In genomic region chr17:39831588-39831987, GRCh38 we compare ENCODE assay signal across 29 cellular contexts. TPM values are rescaled to one million over a fixed set of nuclear protein-coding genes. Genes with fewer than 3 reads are reported as not detected.
"Had no signal": no experiment of that assay in that cellular context is flagged by ENCODE, and none has a peak within 500 bp of the region (broad histone marks: within the 10 kb centered on the region; RNA-seq: fewer than 3 reads in every experiment).

No MANE protein-coding gene starts in this region.

- ATAC-seq: heart right ventricle; left lung; lower lobe of right lung; pancreas; stimulated activated memory B cell treated with anti-CD40 and anti-IgM and Interleukin-4, amounts not matched to agents 10 μg/mL and 1 μg/mL and 100 μg/mL, for 72 hours had no signal

- H3K4me3 Mint-ChIP-seq: central memory CD8-positive, alpha-beta T cell; nephron; stimulated activated memory B cell treated with anti-CD40 and anti-IgM and Interleukin-4, amounts not matched to agents 10 μg/mL and 1 μg/mL and 100 μg/mL, for 72 hours had no signal

- H3K27ac Mint-ChIP-seq: nephron; stimulated activated memory B cell treated with anti-CD40 and anti-IgM and Interleukin-4, amounts not matched to agents 10 μg/mL and 1 μg/mL and 100 μg/mL, for 72 hours had no signal

- H3K4me1 Mint-ChIP-seq: nephron had no signal

- DNase-seq: activated CD4-positive, alpha-beta T cell treated with anti-CD3 and anti-CD28 coated beads for 1 hour; activated CD8-positive, alpha-beta memory T cell treated with anti-CD3 and anti-CD28 coated beads for 24 hours; activated effector memory CD4-positive, alpha-beta T cell treated with Interleukin-2 at 50 U/mL for 16 hours; activated naive CD4-positive, alpha-beta T cell treated with anti-CD3 and anti-CD28 coated beads, Interleukin-2, amount 50 U/mL, for 16 hours; anterior cingulate cortex; dermis blood vessel endothelial cell; effector CD4-positive, alpha-beta T cell; esophagus squamous epithelium; foreskin melanocyte; heart right ventricle; left lung; lower lobe of right lung; mesendoderm; pancreas; retina; sigmoid colon; small intestine; stimulated activated CD4-positive, alpha-beta T cell treated with anti-CD3 and anti-CD28 coated beads, Interleukin-4, amount 100 ng/mL, for 24 hours; SW 1271; T-helper 2 cell had no signal

- H3K27me3 Mint-ChIP-seq: central memory CD8-positive, alpha-beta T cell; stimulated activated memory B cell treated with anti-CD40 and anti-IgM and Interleukin-4, amounts not matched to agents 10 μg/mL and 1 μg/mL and 100 μg/mL, for 72 hours had no signal

- H3K9me3 Mint-ChIP-seq: central memory CD8-positive, alpha-beta T cell had no signal

RNA-seq across cellular contexts. Expression of gene IKZF3, which starts 32.5 kb away (rescaled TPM):
- total RNA-seq: bronchial epithelial cell, dermis blood vessel endothelial cell, glomerular endothelial cell had no signal

RNA-seq across cellular contexts. Expression of gene ZPBP2, which starts 36.4 kb away (rescaled TPM):
- total RNA-seq: bronchial epithelial cell, dermis blood vessel endothelial cell, esophagus squamous epithelium, glomerular endothelial cell, heart right ventricle, left lung, lower lobe of right lung, mononuclear cell, pancreas, sigmoid colon, temporal lobe, tibial nerve, ureter had no signal
